In genomic region chr14:101055776-101056374, GRCh38 we compare ENCODE assay signal across 15 cellular contexts.
DNase-seq lines count a peak whose midpoint lies in the region; ATAC-seq, FAIRE-seq and TF ChIP-seq lines count a peak whose summit lies in the region.
"Had no signal": no experiment of that assay in that cellular context is flagged by ENCODE, and none has a peak within 500 bp of the region (broad histone marks: within the 10 kb centered on the region; RNA-seq: fewer than 3 reads in every experiment).

No MANE protein-coding gene starts in this region.

- H3K4me1 ChIP-seq in HCT116 (ENCODE audit: control insufficient read depth in 1 of 2, insufficient read depth in 2 of 2, low read length in 2 of 2): 0 out of 4 replicates have a peak, but pooled peaks cover 0 to 3% of the 10 kb centered on the region in 2 experiments
- H3K4me1 ChIP-seq in RWPE2 (ENCODE audit: insufficient read depth, poor library complexity, severe bottlenecking): peaks cover 5% of the 10 kb centered on the region
- H3K4me1 ChIP-seq in H1 (replicated peaks in 1 of 4; ENCODE audit: control insufficient read depth in 3 of 4, insufficient read depth in 4 of 4, low read length in 3 of 4): no peaks in the 10 kb centered on the region
- H3K4me1 ChIP-seq in aorta (ENCODE audit: control insufficient read depth in 1 of 2, insufficient read depth in 2 of 2, low read length in 2 of 2): no peaks in the 10 kb centered on the region
- H3K4me1 ChIP-seq: A549, Caco-2, HAP-1 had no signal

- H3K4me3 ChIP-seq in HCT116 (replicated peaks in 1 of 2; ENCODE audit: low read depth in 1 of 2, low read length in 2 of 2) (no peak overlapping the region), RWPE2 (ENCODE audit: severe bottlenecking) (no peak overlapping the region), H1 (ENCODE audit: extremely low read depth in 1 of 4, insufficient read depth in 2 of 4, low read depth in 3 of 4, low read length in 4 of 4) (no peak overlapping the region), aorta (ENCODE audit: low read length in 2 of 2) (no peak overlapping the region)
- H3K4me3 ChIP-seq: A549, GM23338, HAP-1, K562 had no signal

- TF ChIP-seq RAD21 in HCT116 (IDR thresholded peaks at IDR 0.05; ENCODE audit: low read depth) (0 out of 2 replicates have a peak, but pooled peaks have one; percentile 6), H1 (IDR thresholded peaks at IDR 0.05 in 1 of 2, conservative IDR thresholded peaks at IDR 0.05 in 1 of 2; ENCODE audit: low read depth in 2 of 2, low read length in 2 of 2) (no peak; a peak in 1 of 4 replicates)

- WGBS in H1 (ENCODE audit: extremely low coverage in 1 of 2, insufficient coverage in 1 of 2, insufficient read length in 1 of 2, insufficient replicate concordance in 2 of 2, low coverage in 1 of 2, low lambda C conversion rate in 2 of 2, missing lambda C conversion rate in 1 of 2), 2 experiments: 95% methylated on average over 12 of the region's 12 CpGs; no CpG with 5 or more reads in 1 of the 2 experiments
- 94% methylated on average over 12 of the region's 12 CpGs for WGBS in aorta, 2 donors

- no peak overlapping the region for H2BK15ac ChIP-seq in H1 (ENCODE audit: low read length)

- H3K27ac ChIP-seq in HCT116 (ENCODE audit: low read depth, low read length): no peak overlapping the region
- H3K27ac ChIP-seq in RWPE2 (ENCODE audit: poor library complexity, severe bottlenecking): no peak overlapping the region
- H3K27ac ChIP-seq in H1 (ENCODE audit: low read depth, low read length): no peak overlapping the region
- no peak overlapping the region for H3K27ac ChIP-seq in aorta (ENCODE audit: low read depth in 1 of 2, low read length in 2 of 2)
- H3K27ac ChIP-seq: A549, HL-60 had no signal

- no peak overlapping the region for H2AK5ac ChIP-seq in H1 (ENCODE audit: low read depth, low read length)

- TF ChIP-seq POLR2A in HCT116 (IDR thresholded peaks at IDR 0.05; ENCODE audit: borderline replicate concordance, extremely low read depth, insufficient read depth, insufficient read length) (no peak), H1 (IDR thresholded peaks at IDR 0.05; ENCODE audit: control extremely low read depth in 1 of 2, low read depth in 2 of 2, low read length in 2 of 2) (no peak)

- H3K9me2 ChIP-seq in HCT116 (ENCODE audit: insufficient read depth): no peaks in the 10 kb centered on the region

- intact Hi-C loops in HCT116 (cut with micrococcal nuclease): no loop called here
- intact Hi-C loops in aorta (cut with DNase I): no loop called here

- no peak for DNase-seq in HCT116 (ENCODE audit: low read depth, low spot score)
- peak; percentile 53 for DNase-seq in RWPE2 (ENCODE audit: low spot score)
- no peak for DNase-seq in H1 (ENCODE audit: low read depth in 1 of 2, low spot score in 2 of 2)
- peak; percentile 20 to 46 for DNase-seq in aorta
- no peak for DNase-seq in effector CD8-positive, alpha-beta T cell (lab: John Stamatoyannopoulos, UW)
- no peak for DNase-seq in NCI-H2227 (lab: John Stamatoyannopoulos, UW; ENCODE audit: unreplicated experiment)
- DNase-seq: Caco-2; CD8-positive, alpha-beta memory T cell; GF-D8 had no signal

- no peaks in the 10 kb centered on the region for H3K79me1 ChIP-seq in H1 (ENCODE audit: low read depth, low read length)

- CTCF ChIA-PET in HCT116 (lab: Charles Lee) (no interaction called here), H1 (lab: Charles Lee; ENCODE audit: partially characterized antibody) (no interaction called here)

- ATAC-seq in HCT116: no peak
- ATAC-seq in RWPE2 (ENCODE audit: low read depth): no peak
- no peak for ATAC-seq in aorta (ENCODE audit: low FRiP score)
- no peak for ATAC-seq in GM21576 (IDR thresholded peaks at IDR 0.05; ENCODE audit: unreplicated experiment)
- ATAC-seq: A549, GM23338, K562 had no signal

- no peak for TF ChIP-seq EP300 in H1 (IDR thresholded peaks at IDR 0.05; ENCODE audit: borderline replicate concordance in 1 of 2, low read depth in 2 of 2, low read length in 2 of 2)

- no peak overlapping the region for H3K4ac ChIP-seq in H1 (replicated peaks; ENCODE audit: insufficient read length, low read depth, low read length)

- no peak overlapping the region for H2BK5ac ChIP-seq in H1 (ENCODE audit: low read depth, low read length)

- FAIRE-seq in H1 (lab: Jason Lieb, UNC): no peak
- FAIRE-seq: A549, K562 had no signal

- no peak overlapping the region for H4K8ac ChIP-seq in H1 (ENCODE audit: extremely low read depth, insufficient read depth, low read length)

- H3K27me3 ChIP-seq in HCT116 (ENCODE audit: insufficient read depth, low read length) (no peaks in the 10 kb centered on the region), RWPE2 (ENCODE audit: insufficient read depth, poor library complexity, severe bottlenecking) (no peaks in the 10 kb centered on the region), H1 (replicated peaks in 1 of 4; ENCODE audit: control insufficient read depth in 3 of 4, extremely low read depth in 1 of 4, insufficient read depth in 3 of 4, low read length in 3 of 4) (no peaks in the 10 kb centered on the region; a peak in 1 of 7 replicates), aorta (ENCODE audit: control insufficient read depth in 1 of 2, insufficient read depth in 2 of 2, low read length in 1 of 2) (no peaks in the 10 kb centered on the region)

- H3K9me3 ChIP-seq in HCT116 (ENCODE audit: control insufficient read depth in 1 of 2, insufficient read depth in 1 of 2, low read depth in 1 of 2, low read length in 2 of 2) (peaks cover 3 to 10% of the 10 kb centered on the region in 2 experiments), RWPE2 (ENCODE audit: severe bottlenecking) (peaks cover 4% of the 10 kb centered on the region), H1 (ENCODE audit: insufficient read depth in 2 of 2, low read depth in 1 of 2, low read length in 1 of 2) (peaks cover 0 to 10% of the 10 kb centered on the region in 2 experiments; a peak in 2 of 4 replicates), aorta (ENCODE audit: control insufficient read depth, low read length) (no peaks in the 10 kb centered on the region)
- H3K9me3 ChIP-seq: HAP-1 had no signal

- H3K23ac ChIP-seq in H1 (ENCODE audit: insufficient read length): no peak overlapping the region

- no peak overlapping the region for H3K18ac ChIP-seq in H1 (ENCODE audit: extremely low read depth, low read length)

- no peak overlapping the region for H3K14ac ChIP-seq in H1 (ENCODE audit: insufficient read length)

- H2BK12ac ChIP-seq in H1 (ENCODE audit: low read depth, low read length): no peak overlapping the region

- H3K23me2 ChIP-seq in H1 (ENCODE audit: low read depth, low read length): no peaks in the 10 kb centered on the region

- H2BK20ac ChIP-seq in H1 (ENCODE audit: low read length): no peak overlapping the region

- H4K5ac ChIP-seq in H1 (ENCODE audit: insufficient read length, low read depth, low read length): no peak overlapping the region

- RAD21 ChIA-PET in HCT116 (lab: Charles Lee; ENCODE audit: low non-redundant PET in 1 of 2, low total read pairs in 2 of 2, uncharacterized antibody in 2 of 2, unreplicated experiment in 2 of 2): no interaction called here

- POLR2A ChIA-PET in HCT116 (lab: Charles Lee): no interaction called here
- POLR2A ChIA-PET in H1 (lab: Charles Lee; ENCODE audit: partially characterized antibody): no interaction called here

- no peaks in the 10 kb centered on the region for H3K36me3 ChIP-seq in HCT116 (ENCODE audit: control insufficient read depth in 1 of 2, insufficient read depth in 2 of 2, low read length in 2 of 2)
- peaks cover 9% of the 10 kb centered on the region; the same call in 1 of the 2 replicates for H3K36me3 ChIP-seq in RWPE2 (ENCODE audit: low read depth)
- no peaks in the 10 kb centered on the region for H3K36me3 ChIP-seq in H1 (ENCODE audit: control insufficient read depth in 2 of 4, insufficient read depth in 4 of 4, low read length in 3 of 4)
- H3K36me3 ChIP-seq in aorta (ENCODE audit: control insufficient read depth in 1 of 2, insufficient read depth in 2 of 2, low read length in 1 of 2): no peaks in the 10 kb centered on the region
- H3K36me3 ChIP-seq: HAP-1 had no signal

- H3K79me2 ChIP-seq in HCT116 (ENCODE audit: insufficient read depth, low read length) (no peaks in the 10 kb centered on the region), H1 (ENCODE audit: control insufficient read depth in 1 of 2, insufficient read depth in 2 of 2, low read length in 2 of 2) (no peaks in the 10 kb centered on the region)

- H2BK120ac ChIP-seq in H1 (replicated peaks; ENCODE audit: low read depth, low read length): no peak overlapping the region

- H4K20me1 ChIP-seq in HCT116 (ENCODE audit: insufficient read depth) (no peaks in the 10 kb centered on the region), H1 (replicated peaks in 1 of 2; ENCODE audit: control insufficient read depth in 1 of 2, insufficient read depth in 2 of 2, low read length in 2 of 2) (no peaks in the 10 kb centered on the region)

- H2AFZ ChIP-seq in HCT116 (ENCODE audit: low read depth, low read length, poor library complexity, severe bottlenecking) (no peak overlapping the region), H1 (ENCODE audit: low read length) (no peak overlapping the region)
- H2AFZ ChIP-seq: GM23338 had no signal

- no peak overlapping the region for H3K9ac ChIP-seq in HCT116 (ENCODE audit: low read length)
- H3K9ac ChIP-seq in H1 (replicated peaks in 1 of 4; ENCODE audit: extremely low read depth in 1 of 4, low read depth in 3 of 4, low read length in 3 of 4): no peak overlapping the region

- no peak overlapping the region for H4K91ac ChIP-seq in H1 (replicated peaks; ENCODE audit: insufficient read length, low read length)

- H3K4me2 ChIP-seq in HCT116 (ENCODE audit: low read length): no peak overlapping the region
- H3K4me2 ChIP-seq in H1 (ENCODE audit: insufficient read depth in 1 of 2, low read depth in 2 of 2, low read length in 2 of 2): no peak overlapping the region
- H3K4me2 ChIP-seq: A549, GM23338 had no signal

- H3K56ac ChIP-seq in H1 (replicated peaks; ENCODE audit: insufficient read length, low read depth, low read length): no peak overlapping the region

- TF ChIP-seq CTCF in HCT116 (IDR thresholded peaks at IDR 0.05 in 2 of 3, conservative IDR thresholded peaks at IDR 0.05 in 1 of 3; ENCODE audit: borderline replicate concordance in 1 of 3, insufficient read depth in 1 of 3, low read depth in 2 of 3, low read length in 2 of 3): no peak
- TF ChIP-seq CTCF in RWPE2 (IDR thresholded peaks at IDR 0.05; ENCODE audit: poor library complexity, severe bottlenecking): no peak
- peak in 2 of 3 experiments; percentile 22 to 28; a peak in 2 of 4 replicates for TF ChIP-seq CTCF in H1 (IDR thresholded peaks at IDR 0.05; ENCODE audit: control extremely low read depth in 1 of 3, insufficient read depth in 1 of 3, low read depth in 1 of 3, low read length in 3 of 3)

- BruUV-seq in HCT116 (replicated peaks; lab: Mats Ljungman, UMichigan): no TSS peak

TF ChIP-seq in HCT116, 20 proteins besides CTCF, POLR2A, EP300 and RAD21 (continues in another document):
- TF ChIP-seq EZH2 (IDR thresholded peaks at IDR 0.05): no peak
- TF ChIP-seq ELF1 (IDR thresholded peaks at IDR 0.05; ENCODE audit: borderline replicate concordance, low read depth): no peak
- no peak for TF ChIP-seq CEBPB (IDR thresholded peaks at IDR 0.05; ENCODE audit: low read depth)

TF ChIP-seq in H1, 55 proteins besides CTCF, POLR2A, EP300 and RAD21 (continues in another document):
- no peak for TF ChIP-seq GABPA (IDR thresholded peaks at IDR 0.05; ENCODE audit: borderline replicate concordance, insufficient read depth, low read length)
- no peak for TF ChIP-seq KDM1A (IDR thresholded peaks at IDR 0.05; ENCODE audit: borderline replicate concordance, low read length)

Comparison
In these comparisons a context has a peak if more than half of its experiments do, and no peak if none do; other contexts are left out.
1. DNase-seq: peak in RWPE2 (single experiment) and aorta (2 of 2); none in HCT116 (single experiment), H1 (0 of 2), effector CD8-positive, alpha-beta T cell (single experiment) and NCI-H2227 (single experiment).
2. CTCF ChIP-seq: peak in H1 (2 of 3); none in HCT116 (0 of 3) and RWPE2 (single experiment).
3. Of the 16 proteins assayed by ChIP-seq in both H1 and HCT116: peak only in H1: CTCF; only in HCT116: RAD21; in both: none; in neither: 14.